8 cellular contexts compared by ENCODE assay signal in the genomic region with DNA sequence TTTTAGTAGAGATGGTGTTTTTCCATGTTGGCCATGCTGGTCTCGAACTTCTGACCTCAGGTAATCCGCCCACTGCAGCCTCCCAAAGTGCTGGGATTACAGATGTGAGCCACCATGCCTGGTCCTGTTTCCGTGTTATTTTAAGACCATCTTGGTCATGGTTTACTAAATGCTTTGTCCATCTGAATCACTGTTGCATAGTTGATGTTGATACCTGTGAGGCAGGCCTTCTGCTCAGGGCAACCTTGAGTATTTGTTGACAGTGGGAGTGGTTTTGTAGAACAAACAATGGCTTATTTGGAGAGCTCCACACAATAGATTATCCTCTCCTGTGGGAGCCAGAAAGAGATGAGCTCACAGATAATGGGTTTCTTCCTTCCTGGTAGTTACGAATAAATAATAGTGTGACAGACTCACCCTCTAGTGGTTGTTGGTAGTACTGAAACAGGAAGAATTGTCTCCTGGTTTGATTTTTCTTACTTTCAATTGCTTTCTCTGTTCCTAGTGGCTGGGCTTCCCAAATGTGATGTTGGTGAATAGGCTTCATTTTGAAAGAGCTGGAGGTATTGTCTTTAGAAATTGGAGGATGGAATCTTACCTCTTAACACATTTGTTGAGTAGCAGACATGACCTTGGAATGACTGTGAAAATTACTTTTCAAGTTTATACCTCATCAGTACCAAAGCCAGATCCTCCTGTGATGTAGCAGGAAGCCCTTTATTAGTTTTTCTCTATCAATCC. TPM values are rescaled to one million over a fixed set of nuclear protein-coding genes. Genes with fewer than 3 reads are reported as not detected.
DNase-seq lines count a peak whose midpoint lies in the region; ATAC-seq and TF ChIP-seq lines count a peak whose summit lies in the region.

No MANE protein-coding gene starts in this region.

- intact Hi-C loops in CD14-positive monocyte (cut with micrococcal nuclease): loop anchor here (5.0 kb wide), 2 partner anchors 58 to 233 kb away; a partner anchor contains a TSS

- H3K4me3 Mint-ChIP-seq in CD14-positive monocyte: peak overlapping the region in 1 of 2 donors; percentile 82
- H3K4me3 Mint-ChIP-seq in T-helper 2 cell treated with Interferon-gamma antibody and Interleukin-4, amounts not matched to agents 5 μg/mL and 100 μg/mL, for 36 hours: peak overlapping the region; percentile 61

- H3K9me3 ChIP-seq in mucosa of rectum (ENCODE audit: control insufficient read depth in 2 of 2, low read length in 2 of 2): no peaks in the 10 kb centered on the region

- H3K27ac ChIP-seq in mucosa of rectum (ENCODE audit: low read depth in 2 of 2, low read length in 2 of 2): peak overlapping the region; percentile 79 to 92

- ATAC-seq in GM18519 (IDR thresholded peaks at IDR 0.05; ENCODE audit: low FRiP score, unreplicated experiment) (peak; percentile 59), HG02973 (IDR thresholded peaks at IDR 0.05; ENCODE audit: unreplicated experiment) (peak; percentile 71)

- H3K9ac ChIP-seq in mucosa of rectum (ENCODE audit: low read depth in 1 of 2, low read length in 2 of 2): peak overlapping the region in 1 of 2 donors; percentile 50

- H3K9me3 Mint-ChIP-seq in CD14-positive monocyte: no peaks in the 10 kb centered on the region
- no peaks in the 10 kb centered on the region for H3K9me3 Mint-ChIP-seq in T-helper 2 cell treated with Interferon-gamma antibody and Interleukin-4, amounts not matched to agents 5 μg/mL and 100 μg/mL, for 36 hours

- DNase-seq in CD14-positive monocyte (ENCODE audit: low spot score): no peak
- peak; percentile 63 for DNase-seq in NCI-H1694 treated with DMSO at 0.1 percent for 48 hours (lab: John Stamatoyannopoulos, UW)
- DNase-seq in T-helper 2 cell treated with Interferon-gamma antibody and Interleukin-4, amounts not matched to agents 5 μg/mL and 100 μg/mL, for 36 hours (ENCODE audit: low spot score): peak; percentile 12
- DNase-seq in epithelial cell of esophagus (ENCODE audit: low read depth): peak; percentile 98
- no peak for DNase-seq in stimulated activated CD4-positive, alpha-beta T cell treated with anti-CD3 and anti-CD28 coated beads, Interleukin-4, amount 100 ng/mL, for 4 hours

- peaks cover 0 to 1% (median 0%) of the 10 kb centered on the region in 3 donors for H3K27me3 Mint-ChIP-seq in CD14-positive monocyte (ENCODE audit: low read depth in 3 of 3)
- no peaks in the 10 kb centered on the region for H3K27me3 Mint-ChIP-seq in T-helper 2 cell treated with Interferon-gamma antibody and Interleukin-4, amounts not matched to agents 5 μg/mL and 100 μg/mL, for 36 hours (ENCODE audit: low read depth)

- peaks cover 20 to 26% of the 10 kb centered on the region in 2 donors for H3K4me1 ChIP-seq in mucosa of rectum (ENCODE audit: control insufficient read depth in 2 of 2, insufficient read depth in 2 of 2, low read length in 2 of 2)

- H3K4me3 ChIP-seq in epithelial cell of esophagus (ENCODE audit: low read length): no peak overlapping the region
- H3K4me3 ChIP-seq in mucosa of rectum (ENCODE audit: low read length in 2 of 2): no peak overlapping the region

- peak overlapping the region in 6 of 7 donors; percentile 53 to 87 (median 76) for H3K27ac Mint-ChIP-seq in CD14-positive monocyte
- peak overlapping the region; percentile 22 for H3K27ac Mint-ChIP-seq in T-helper 2 cell treated with Interferon-gamma antibody and Interleukin-4, amounts not matched to agents 5 μg/mL and 100 μg/mL, for 36 hours

- peaks cover 31% of the 10 kb centered on the region for H3K4me1 Mint-ChIP-seq in CD14-positive monocyte
- H3K4me1 Mint-ChIP-seq in T-helper 2 cell treated with Interferon-gamma antibody and Interleukin-4, amounts not matched to agents 5 μg/mL and 100 μg/mL, for 36 hours (ENCODE audit: low read depth): peaks cover 24% of the 10 kb centered on the region

- peaks cover 58 to 73% of the 10 kb centered on the region in 2 donors for H3K36me3 Mint-ChIP-seq in CD14-positive monocyte
- H3K36me3 Mint-ChIP-seq in T-helper 2 cell treated with Interferon-gamma antibody and Interleukin-4, amounts not matched to agents 5 μg/mL and 100 μg/mL, for 36 hours (ENCODE audit: low read depth): peaks cover 16% of the 10 kb centered on the region

- peaks cover 54 to 55% of the 10 kb centered on the region in 2 donors for H3K36me3 ChIP-seq in mucosa of rectum (ENCODE audit: control insufficient read depth in 2 of 2, insufficient read depth in 2 of 2, low read length in 2 of 2)

- peak; percentile 90 for TF ChIP-seq CTCF in CD14-positive monocyte (IDR thresholded peaks at IDR 0.05)
- peak; percentile 70 for TF ChIP-seq CTCF in epithelial cell of esophagus (IDR thresholded peaks at IDR 0.05; ENCODE audit: insufficient read depth, low read depth, low read length, missing control alignments)

- no peaks in the 10 kb centered on the region for H3K27me3 ChIP-seq in mucosa of rectum (ENCODE audit: control insufficient read depth in 2 of 2, insufficient read depth in 2 of 2, low read length in 2 of 2)

RNA-seq across cellular contexts. Expression of a gene that starts 39.0 kb away (rescaled TPM):
- 10 to 100 TPM; 10.8 to 13.7 TPM for polyA plus RNA-seq in CD14-positive monocyte

RNA-seq across cellular contexts. Expression of a gene that starts 49.0 kb away (rescaled TPM):
- polyA plus RNA-seq in CD14-positive monocyte: under 1 TPM in 1 of 2 donors, not detected in 1; 0.10 TPM

RNA-seq across cellular contexts. Expression of a gene that starts 59.3 kb away (rescaled TPM):
- polyA plus RNA-seq in CD14-positive monocyte: 100 to 1,000 TPM; 206 to 260 TPM

Comparison
In these comparisons a context has a peak if more than half of its experiments do, and no peak if none do; other contexts are left out.
1. DNase-seq: peak in NCI-H1694 treated with DMSO at 0.1 percent for 48 hours (single experiment), T-helper 2 cell treated with Interferon-gamma antibody and Interleukin-4, amounts not matched to agents 5 μg/mL and 100 μg/mL, for 36 hours (single experiment) and epithelial cell of esophagus (single experiment); none in CD14-positive monocyte (single experiment) and stimulated activated CD4-positive, alpha-beta T cell treated with anti-CD3 and anti-CD28 coated beads, Interleukin-4, amount 100 ng/mL, for 4 hours (0 of 2).